ENCODE assay signal across 1 cellular context in the genomic region with DNA sequence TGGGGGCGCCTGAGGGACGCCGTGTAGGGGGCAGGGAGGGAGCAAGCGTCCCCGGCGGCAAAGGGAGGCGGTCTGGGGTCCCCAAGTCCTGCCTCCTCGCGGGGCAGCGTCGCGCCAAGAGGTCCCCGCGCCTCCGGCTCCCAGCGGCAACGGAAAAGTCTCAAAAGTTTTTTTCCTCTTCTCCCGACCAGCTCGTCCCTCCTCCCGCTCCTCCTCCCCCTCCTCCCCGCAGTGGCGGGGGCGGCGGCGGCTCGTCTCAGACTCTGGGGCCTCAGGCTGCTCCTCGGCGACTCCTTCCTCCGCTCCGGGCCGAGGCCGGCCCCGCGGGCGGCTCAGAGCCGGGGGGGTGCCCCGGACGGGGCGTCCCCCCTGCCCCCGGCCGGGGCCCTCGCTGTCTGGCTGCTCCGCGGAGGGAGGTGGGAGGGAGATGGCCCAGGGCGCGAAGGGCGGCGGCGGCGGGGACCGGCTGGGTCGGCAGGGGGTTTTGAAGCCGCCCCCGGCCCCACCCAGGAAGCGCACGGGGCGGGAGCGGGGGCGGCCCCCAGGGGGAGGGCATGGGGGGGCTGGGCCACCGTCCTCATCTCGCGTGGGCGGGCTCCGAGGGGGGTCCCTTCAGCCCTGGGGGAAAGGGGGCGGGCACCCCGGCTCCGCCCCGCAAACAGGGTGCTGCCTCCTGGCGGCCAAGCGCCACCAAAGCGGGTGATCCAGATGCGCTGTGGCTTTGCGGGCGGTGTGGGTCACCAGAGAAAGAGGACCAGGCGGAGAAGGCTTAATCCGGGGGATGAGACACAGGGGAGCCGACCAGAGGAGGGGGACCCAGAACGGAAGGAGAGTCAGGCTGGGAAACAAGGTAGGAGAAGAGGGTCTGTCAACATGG.
A peak's percentile ranks its signal among the peaks of the same experiment; 100 is the strongest.
TF ChIP-seq lines count a peak whose summit lies in the region.

A gene (minus strand): TSS at position 457 of the 877 bp plus-strand sequence. CDS start 878 bp downstream, outside the sequence.

TF ChIP-seq in K562, 482 proteins besides CTCF, POLR2A, EP300 and RAD21 (continued from another document and continues in another):
- TF ChIP-seq, protein P1, sequence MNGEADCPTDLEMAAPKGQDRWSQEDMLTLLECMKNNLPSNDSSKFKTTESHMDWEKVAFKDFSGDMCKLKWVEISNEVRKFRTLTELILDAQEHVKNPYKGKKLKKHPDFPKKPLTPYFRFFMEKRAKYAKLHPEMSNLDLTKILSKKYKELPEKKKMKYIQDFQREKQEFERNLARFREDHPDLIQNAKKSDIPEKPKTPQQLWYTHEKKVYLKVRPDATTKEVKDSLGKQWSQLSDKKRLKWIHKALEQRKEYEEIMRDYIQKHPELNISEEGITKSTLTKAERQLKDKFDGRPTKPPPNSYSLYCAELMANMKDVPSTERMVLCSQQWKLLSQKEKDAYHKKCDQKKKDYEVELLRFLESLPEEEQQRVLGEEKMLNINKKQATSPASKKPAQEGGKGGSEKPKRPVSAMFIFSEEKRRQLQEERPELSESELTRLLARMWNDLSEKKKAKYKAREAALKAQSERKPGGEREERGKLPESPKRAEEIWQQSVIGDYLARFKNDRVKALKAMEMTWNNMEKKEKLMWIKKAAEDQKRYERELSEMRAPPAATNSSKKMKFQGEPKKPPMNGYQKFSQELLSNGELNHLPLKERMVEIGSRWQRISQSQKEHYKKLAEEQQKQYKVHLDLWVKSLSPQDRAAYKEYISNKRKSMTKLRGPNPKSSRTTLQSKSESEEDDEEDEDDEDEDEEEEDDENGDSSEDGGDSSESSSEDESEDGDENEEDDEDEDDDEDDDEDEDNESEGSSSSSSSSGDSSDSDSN (IDR thresholded peaks at IDR 0.05; ENCODE audit: borderline replicate concordance in 1 of 2, low read depth in 2 of 2, low read length in 2 of 2): peak; percentile 81 to 93; a peak in 3 of 4 replicates
- TF ChIP-seq SMARCE1 (IDR thresholded peaks at IDR 0.05): no peak; the same call in 1 of the 2 replicates
- peak; percentile 92 to 98 for TF ChIP-seq MAZ (CRISPR knock-in tag; conservative IDR thresholded peaks at IDR 0.05 in 1 of 2, IDR thresholded peaks at IDR 0.05 in 1 of 2)
- peak in 1 of 2 experiments; percentile 80; a peak in 2 of 4 replicates for TF ChIP-seq SIN3A (IDR thresholded peaks at IDR 0.05; ENCODE audit: borderline replicate concordance in 2 of 2, control insufficient read depth in 1 of 2, low read depth in 2 of 2, low read length in 2 of 2)
- no peak for TF ChIP-seq CBX3 (IDR thresholded peaks at IDR 0.05; ENCODE audit: borderline replicate concordance in 1 of 2, low read length in 2 of 2)
- no peak for TF ChIP-seq RHOXF2B (CRISPR knock-in tag; conservative IDR thresholded peaks at IDR 0.05)
- no peak for TF ChIP-seq ELF2 (CRISPR knock-in tag; IDR thresholded peaks at IDR 0.05)
- TF ChIP-seq ZNF140 (CRISPR knock-in tag; IDR thresholded peaks at IDR 0.05): no peak
- no peak for TF ChIP-seq NFIX (CRISPR knock-in tag; IDR thresholded peaks at IDR 0.05; ENCODE audit: low read depth)
- no peak for TF ChIP-seq ZFP1 (CRISPR knock-in tag; IDR thresholded peaks at IDR 0.05)
- TF ChIP-seq TOE1 (IDR thresholded peaks at IDR 0.05; ENCODE audit: borderline replicate concordance): peak; percentile 45; the same call in 1 of the 2 replicates
- TF ChIP-seq TOE1 (CRISPR knock-in tag; IDR thresholded peaks at IDR 0.05; ENCODE audit: borderline replicate concordance, low read depth): no peak
- TF ChIP-seq, protein P2, sequence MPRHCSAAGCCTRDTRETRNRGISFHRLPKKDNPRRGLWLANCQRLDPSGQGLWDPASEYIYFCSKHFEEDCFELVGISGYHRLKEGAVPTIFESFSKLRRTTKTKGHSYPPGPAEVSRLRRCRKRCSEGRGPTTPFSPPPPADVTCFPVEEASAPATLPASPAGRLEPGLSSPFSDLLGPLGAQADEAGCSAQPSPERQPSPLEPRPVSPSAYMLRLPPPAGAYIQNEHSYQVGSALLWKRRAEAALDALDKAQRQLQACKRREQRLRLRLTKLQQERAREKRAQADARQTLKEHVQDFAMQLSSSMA (CRISPR knock-in tag; IDR thresholded peaks at IDR 0.05): no peak
- TF ChIP-seq HDAC8 (tag; IDR thresholded peaks at IDR 0.05): no peak
- peak; percentile 57 for TF ChIP-seq TAF1 (IDR thresholded peaks at IDR 0.05; ENCODE audit: control insufficient read depth, extremely low read depth, insufficient read depth, low read length, severe bottlenecking)
- peak; percentile 87 for TF ChIP-seq CXXC5 (CRISPR knock-in tag; IDR thresholded peaks at IDR 0.05)
- TF ChIP-seq, protein P3, sequence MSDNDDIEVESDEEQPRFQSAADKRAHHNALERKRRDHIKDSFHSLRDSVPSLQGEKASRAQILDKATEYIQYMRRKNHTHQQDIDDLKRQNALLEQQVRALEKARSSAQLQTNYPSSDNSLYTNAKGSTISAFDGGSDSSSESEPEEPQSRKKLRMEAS (CRISPR knock-in tag; IDR thresholded peaks at IDR 0.05): peak; percentile 75
- TF ChIP-seq RBM25 (IDR thresholded peaks at IDR 0.05; ENCODE audit: low read depth, low read length, severe bottlenecking): peak; percentile 46
- peak; percentile 94 for TF ChIP-seq CCNT2 (IDR thresholded peaks at IDR 0.05; ENCODE audit: borderline replicate concordance, extremely low read depth, insufficient read length, low read depth, low read length)
- no peak for TF ChIP-seq THRAP3 (IDR thresholded peaks at IDR 0.05; ENCODE audit: borderline replicate concordance)
- TF ChIP-seq CHD2 (IDR thresholded peaks at IDR 0.05; ENCODE audit: low read depth, low read length): peak; percentile 84
- TF ChIP-seq, protein P4, sequence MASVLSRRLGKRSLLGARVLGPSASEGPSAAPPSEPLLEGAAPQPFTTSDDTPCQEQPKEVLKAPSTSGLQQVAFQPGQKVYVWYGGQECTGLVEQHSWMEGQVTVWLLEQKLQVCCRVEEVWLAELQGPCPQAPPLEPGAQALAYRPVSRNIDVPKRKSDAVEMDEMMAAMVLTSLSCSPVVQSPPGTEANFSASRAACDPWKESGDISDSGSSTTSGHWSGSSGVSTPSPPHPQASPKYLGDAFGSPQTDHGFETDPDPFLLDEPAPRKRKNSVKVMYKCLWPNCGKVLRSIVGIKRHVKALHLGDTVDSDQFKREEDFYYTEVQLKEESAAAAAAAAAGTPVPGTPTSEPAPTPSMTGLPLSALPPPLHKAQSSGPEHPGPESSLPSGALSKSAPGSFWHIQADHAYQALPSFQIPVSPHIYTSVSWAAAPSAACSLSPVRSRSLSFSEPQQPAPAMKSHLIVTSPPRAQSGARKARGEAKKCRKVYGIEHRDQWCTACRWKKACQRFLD (CRISPR knock-in tag; IDR thresholded peaks at IDR 0.05): no peak; the same call in 1 of the 2 replicates
- TF ChIP-seq, protein P5, sequence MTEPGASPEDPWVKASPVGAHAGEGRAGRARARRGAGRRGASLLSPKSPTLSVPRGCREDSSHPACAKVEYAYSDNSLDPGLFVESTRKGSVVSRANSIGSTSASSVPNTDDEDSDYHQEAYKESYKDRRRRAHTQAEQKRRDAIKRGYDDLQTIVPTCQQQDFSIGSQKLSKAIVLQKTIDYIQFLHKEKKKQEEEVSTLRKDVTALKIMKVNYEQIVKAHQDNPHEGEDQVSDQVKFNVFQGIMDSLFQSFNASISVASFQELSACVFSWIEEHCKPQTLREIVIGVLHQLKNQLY (CRISPR knock-in tag; conservative IDR thresholded peaks at IDR 0.05): no peak
- TF ChIP-seq, protein P6, sequence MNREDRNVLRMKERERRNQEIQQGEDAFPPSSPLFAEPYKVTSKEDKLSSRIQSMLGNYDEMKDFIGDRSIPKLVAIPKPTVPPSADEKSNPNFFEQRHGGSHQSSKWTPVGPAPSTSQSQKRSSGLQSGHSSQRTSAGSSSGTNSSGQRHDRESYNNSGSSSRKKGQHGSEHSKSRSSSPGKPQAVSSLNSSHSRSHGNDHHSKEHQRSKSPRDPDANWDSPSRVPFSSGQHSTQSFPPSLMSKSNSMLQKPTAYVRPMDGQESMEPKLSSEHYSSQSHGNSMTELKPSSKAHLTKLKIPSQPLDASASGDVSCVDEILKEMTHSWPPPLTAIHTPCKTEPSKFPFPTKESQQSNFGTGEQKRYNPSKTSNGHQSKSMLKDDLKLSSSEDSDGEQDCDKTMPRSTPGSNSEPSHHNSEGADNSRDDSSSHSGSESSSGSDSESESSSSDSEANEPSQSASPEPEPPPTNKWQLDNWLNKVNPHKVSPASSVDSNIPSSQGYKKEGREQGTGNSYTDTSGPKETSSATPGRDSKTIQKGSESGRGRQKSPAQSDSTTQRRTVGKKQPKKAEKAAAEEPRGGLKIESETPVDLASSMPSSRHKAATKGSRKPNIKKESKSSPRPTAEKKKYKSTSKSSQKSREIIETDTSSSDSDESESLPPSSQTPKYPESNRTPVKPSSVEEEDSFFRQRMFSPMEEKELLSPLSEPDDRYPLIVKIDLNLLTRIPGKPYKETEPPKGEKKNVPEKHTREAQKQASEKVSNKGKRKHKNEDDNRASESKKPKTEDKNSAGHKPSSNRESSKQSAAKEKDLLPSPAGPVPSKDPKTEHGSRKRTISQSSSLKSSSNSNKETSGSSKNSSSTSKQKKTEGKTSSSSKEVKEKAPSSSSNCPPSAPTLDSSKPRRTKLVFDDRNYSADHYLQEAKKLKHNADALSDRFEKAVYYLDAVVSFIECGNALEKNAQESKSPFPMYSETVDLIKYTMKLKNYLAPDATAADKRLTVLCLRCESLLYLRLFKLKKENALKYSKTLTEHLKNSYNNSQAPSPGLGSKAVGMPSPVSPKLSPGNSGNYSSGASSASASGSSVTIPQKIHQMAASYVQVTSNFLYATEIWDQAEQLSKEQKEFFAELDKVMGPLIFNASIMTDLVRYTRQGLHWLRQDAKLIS (CRISPR knock-in tag; IDR thresholded peaks at IDR 0.05): 0 out of 2 replicates have a peak, but pooled peaks have one; percentile 26
- no peak for TF ChIP-seq ZNF23 (CRISPR knock-in tag; IDR thresholded peaks at IDR 0.05)
- no peak for TF ChIP-seq PHB2 (IDR thresholded peaks at IDR 0.05; ENCODE audit: low read depth)
- no peak for TF ChIP-seq NR3C1 (CRISPR knock-in tag; IDR thresholded peaks at IDR 0.05)
- TF ChIP-seq ZNF175 (CRISPR knock-in tag; IDR thresholded peaks at IDR 0.05; ENCODE audit: low read depth): no peak
- TF ChIP-seq GATAD2B (IDR thresholded peaks at IDR 0.05; ENCODE audit: borderline replicate concordance): peak; percentile 90
- TF ChIP-seq, protein P7, sequence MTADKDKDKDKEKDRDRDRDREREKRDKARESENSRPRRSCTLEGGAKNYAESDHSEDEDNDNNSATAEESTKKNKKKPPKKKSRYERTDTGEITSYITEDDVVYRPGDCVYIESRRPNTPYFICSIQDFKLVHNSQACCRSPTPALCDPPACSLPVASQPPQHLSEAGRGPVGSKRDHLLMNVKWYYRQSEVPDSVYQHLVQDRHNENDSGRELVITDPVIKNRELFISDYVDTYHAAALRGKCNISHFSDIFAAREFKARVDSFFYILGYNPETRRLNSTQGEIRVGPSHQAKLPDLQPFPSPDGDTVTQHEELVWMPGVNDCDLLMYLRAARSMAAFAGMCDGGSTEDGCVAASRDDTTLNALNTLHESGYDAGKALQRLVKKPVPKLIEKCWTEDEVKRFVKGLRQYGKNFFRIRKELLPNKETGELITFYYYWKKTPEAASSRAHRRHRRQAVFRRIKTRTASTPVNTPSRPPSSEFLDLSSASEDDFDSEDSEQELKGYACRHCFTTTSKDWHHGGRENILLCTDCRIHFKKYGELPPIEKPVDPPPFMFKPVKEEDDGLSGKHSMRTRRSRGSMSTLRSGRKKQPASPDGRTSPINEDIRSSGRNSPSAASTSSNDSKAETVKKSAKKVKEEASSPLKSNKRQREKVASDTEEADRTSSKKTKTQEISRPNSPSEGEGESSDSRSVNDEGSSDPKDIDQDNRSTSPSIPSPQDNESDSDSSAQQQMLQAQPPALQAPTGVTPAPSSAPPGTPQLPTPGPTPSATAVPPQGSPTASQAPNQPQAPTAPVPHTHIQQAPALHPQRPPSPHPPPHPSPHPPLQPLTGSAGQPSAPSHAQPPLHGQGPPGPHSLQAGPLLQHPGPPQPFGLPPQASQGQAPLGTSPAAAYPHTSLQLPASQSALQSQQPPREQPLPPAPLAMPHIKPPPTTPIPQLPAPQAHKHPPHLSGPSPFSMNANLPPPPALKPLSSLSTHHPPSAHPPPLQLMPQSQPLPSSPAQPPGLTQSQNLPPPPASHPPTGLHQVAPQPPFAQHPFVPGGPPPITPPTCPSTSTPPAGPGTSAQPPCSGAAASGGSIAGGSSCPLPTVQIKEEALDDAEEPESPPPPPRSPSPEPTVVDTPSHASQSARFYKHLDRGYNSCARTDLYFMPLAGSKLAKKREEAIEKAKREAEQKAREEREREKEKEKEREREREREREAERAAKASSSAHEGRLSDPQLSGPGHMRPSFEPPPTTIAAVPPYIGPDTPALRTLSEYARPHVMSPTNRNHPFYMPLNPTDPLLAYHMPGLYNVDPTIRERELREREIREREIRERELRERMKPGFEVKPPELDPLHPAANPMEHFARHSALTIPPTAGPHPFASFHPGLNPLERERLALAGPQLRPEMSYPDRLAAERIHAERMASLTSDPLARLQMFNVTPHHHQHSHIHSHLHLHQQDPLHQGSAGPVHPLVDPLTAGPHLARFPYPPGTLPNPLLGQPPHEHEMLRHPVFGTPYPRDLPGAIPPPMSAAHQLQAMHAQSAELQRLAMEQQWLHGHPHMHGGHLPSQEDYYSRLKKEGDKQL (CRISPR knock-in tag; IDR thresholded peaks at IDR 0.05; ENCODE audit: borderline replicate concordance): no peak
- TF ChIP-seq, protein P8, sequence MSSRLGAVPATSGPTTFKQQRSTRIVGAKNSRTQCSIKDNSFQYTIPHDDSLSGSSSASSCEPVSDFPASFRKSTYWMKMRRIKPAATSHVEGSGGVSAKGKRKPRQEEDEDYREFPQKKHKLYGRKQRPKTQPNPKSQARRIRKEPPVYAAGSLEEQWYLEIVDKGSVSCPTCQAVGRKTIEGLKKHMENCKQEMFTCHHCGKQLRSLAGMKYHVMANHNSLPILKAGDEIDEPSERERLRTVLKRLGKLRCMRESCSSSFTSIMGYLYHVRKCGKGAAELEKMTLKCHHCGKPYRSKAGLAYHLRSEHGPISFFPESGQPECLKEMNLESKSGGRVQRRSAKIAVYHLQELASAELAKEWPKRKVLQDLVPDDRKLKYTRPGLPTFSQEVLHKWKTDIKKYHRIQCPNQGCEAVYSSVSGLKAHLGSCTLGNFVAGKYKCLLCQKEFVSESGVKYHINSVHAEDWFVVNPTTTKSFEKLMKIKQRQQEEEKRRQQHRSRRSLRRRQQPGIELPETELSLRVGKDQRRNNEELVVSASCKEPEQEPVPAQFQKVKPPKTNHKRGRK (tag; IDR thresholded peaks at IDR 0.05): no peak
- TF ChIP-seq, protein P9, sequence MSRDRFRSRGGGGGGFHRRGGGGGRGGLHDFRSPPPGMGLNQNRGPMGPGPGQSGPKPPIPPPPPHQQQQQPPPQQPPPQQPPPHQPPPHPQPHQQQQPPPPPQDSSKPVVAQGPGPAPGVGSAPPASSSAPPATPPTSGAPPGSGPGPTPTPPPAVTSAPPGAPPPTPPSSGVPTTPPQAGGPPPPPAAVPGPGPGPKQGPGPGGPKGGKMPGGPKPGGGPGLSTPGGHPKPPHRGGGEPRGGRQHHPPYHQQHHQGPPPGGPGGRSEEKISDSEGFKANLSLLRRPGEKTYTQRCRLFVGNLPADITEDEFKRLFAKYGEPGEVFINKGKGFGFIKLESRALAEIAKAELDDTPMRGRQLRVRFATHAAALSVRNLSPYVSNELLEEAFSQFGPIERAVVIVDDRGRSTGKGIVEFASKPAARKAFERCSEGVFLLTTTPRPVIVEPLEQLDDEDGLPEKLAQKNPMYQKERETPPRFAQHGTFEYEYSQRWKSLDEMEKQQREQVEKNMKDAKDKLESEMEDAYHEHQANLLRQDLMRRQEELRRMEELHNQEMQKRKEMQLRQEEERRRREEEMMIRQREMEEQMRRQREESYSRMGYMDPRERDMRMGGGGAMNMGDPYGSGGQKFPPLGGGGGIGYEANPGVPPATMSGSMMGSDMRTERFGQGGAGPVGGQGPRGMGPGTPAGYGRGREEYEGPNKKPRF (IDR thresholded peaks at IDR 0.05; ENCODE audit: low read depth, low read length): no peak
